10 cellular contexts compared by ENCODE assay signal in the genomic region with DNA sequence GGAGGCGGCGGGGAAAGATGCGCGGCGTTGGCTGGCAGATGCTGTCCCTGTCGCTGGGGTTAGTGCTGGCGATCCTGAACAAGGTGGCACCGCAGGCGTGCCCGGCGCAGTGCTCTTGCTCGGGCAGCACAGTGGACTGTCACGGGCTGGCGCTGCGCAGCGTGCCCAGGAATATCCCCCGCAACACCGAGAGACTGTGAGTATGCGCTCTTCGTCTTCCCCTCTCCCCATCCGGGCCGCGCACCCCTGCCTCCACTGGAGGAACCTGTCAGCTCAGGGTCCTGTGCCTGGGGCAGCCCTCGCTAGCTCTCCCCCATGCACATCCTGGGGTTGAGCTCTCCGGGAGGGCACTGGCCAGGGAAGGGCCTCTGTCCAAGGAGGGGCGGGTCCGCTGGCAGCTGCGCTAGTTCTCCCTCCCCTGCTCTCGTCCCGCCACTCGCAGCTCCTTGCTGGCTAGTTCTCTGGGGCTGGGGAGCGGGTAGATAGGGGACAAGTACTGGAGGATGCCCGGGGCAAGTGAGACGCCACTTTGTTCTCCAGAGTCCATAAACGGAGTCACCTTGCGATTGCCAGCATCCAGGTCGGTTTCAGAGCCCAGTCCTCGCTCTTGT. TPM values are rescaled to one million over a fixed set of nuclear protein-coding genes. Genes with fewer than 3 reads are reported as not detected.
A peak's percentile ranks its signal among the peaks of the same experiment; 100 is the strongest.
DNase-seq lines count a peak whose midpoint lies in the region; ATAC-seq and TF ChIP-seq lines count a peak whose summit lies in the region.
"Had no signal": no experiment of that assay in that cellular context is flagged by ENCODE, and none has a peak within 500 bp of the region (broad histone marks: within the 10 kb centered on the region; RNA-seq: fewer than 3 reads in every experiment).

No MANE protein-coding gene starts in this region.

- H3K36me3 ChIP-seq in HUES64 (ENCODE audit: insufficient read depth, low read length) (peaks cover 3% of the 10 kb centered on the region; the same call in 1 of the 2 replicates), neuron (ENCODE audit: insufficient read depth, low read length) (peaks cover 2% of the 10 kb centered on the region)

- intact Hi-C loops in activated T-helper 2 cell treated with anti-CD3 and anti-CD28 coated beads, Interferon-gamma antibody, Interleukin-2, Interleukin-4, amounts not matched to agents 10 μg/mL and 5 μg/mL and 100 μg/mL, durations not matched to agents 14 hours and 24 hours and 36 hours (cut with micrococcal nuclease), result no loop called here

- peak overlapping the region; percentile 87 for H3K4me3 ChIP-seq in AG09309 (ENCODE audit: control insufficient read depth, low read depth, low read length)
- peak overlapping the region; percentile 70 for H3K4me3 ChIP-seq in HUES64 (ENCODE audit: low read length)
- peak overlapping the region; percentile 98 for H3K4me3 ChIP-seq in neuron (ENCODE audit: low read length)
- H3K4me3 ChIP-seq: GM12878 had no signal

- H2AFZ ChIP-seq in neuron (ENCODE audit: low read depth, low read length), result peak overlapping the region; percentile 64

- peak overlapping the region; percentile 27 for H3K9ac ChIP-seq in HUES64 (ENCODE audit: low read depth, low read length)

- WGBS in HUES64, result 1% methylated on average over 38 of the region's 38 CpGs

- no peak for TF ChIP-seq CTCF in AG09309 (IDR thresholded peaks at IDR 0.05; ENCODE audit: control insufficient read depth, insufficient read depth, low read depth, low read length, missing control alignments)

- ATAC-seq in activated naive CD8-positive, alpha-beta T cell treated with anti-CD3 and anti-CD28 coated beads, Interleukin-2, amount 50 U/mL, for 24 hours, result no peak
- ATAC-seq: GM12878, left colon had no signal

- H3K4me1 Mint-ChIP-seq in activated naive CD8-positive, alpha-beta T cell treated with anti-CD3 and anti-CD28 coated beads, Interleukin-2, amount 50 U/mL, for 24 hours, result peaks cover 7% of the 10 kb centered on the region
- H3K4me1 Mint-ChIP-seq in activated T-helper 2 cell treated with anti-CD3 and anti-CD28 coated beads, Interferon-gamma antibody, Interleukin-2, Interleukin-4, amounts not matched to agents 10 μg/mL and 5 μg/mL and 100 μg/mL, durations not matched to agents 14 hours and 24 hours and 36 hours (ENCODE audit: low read depth), result peaks cover 5% of the 10 kb centered on the region

- peaks cover 83% of the 10 kb centered on the region for H3K27me3 ChIP-seq in HUES64 (ENCODE audit: insufficient read depth, low read length)
- no peaks in the 10 kb centered on the region for H3K27me3 ChIP-seq in neuron (ENCODE audit: insufficient read depth, low read length)

- H3K36me3 Mint-ChIP-seq in activated naive CD8-positive, alpha-beta T cell treated with anti-CD3 and anti-CD28 coated beads, Interleukin-2, amount 50 U/mL, for 24 hours (ENCODE audit: low read depth), result no peaks in the 10 kb centered on the region
- H3K36me3 Mint-ChIP-seq in activated T-helper 2 cell treated with anti-CD3 and anti-CD28 coated beads, Interferon-gamma antibody, Interleukin-2, Interleukin-4, amounts not matched to agents 10 μg/mL and 5 μg/mL and 100 μg/mL, durations not matched to agents 14 hours and 24 hours and 36 hours (ENCODE audit: low read depth), result no peaks in the 10 kb centered on the region

- no peak overlapping the region for H3K27ac Mint-ChIP-seq in activated naive CD8-positive, alpha-beta T cell treated with anti-CD3 and anti-CD28 coated beads, Interleukin-2, amount 50 U/mL, for 24 hours
- H3K27ac Mint-ChIP-seq in activated T-helper 2 cell treated with anti-CD3 and anti-CD28 coated beads, Interferon-gamma antibody, Interleukin-2, Interleukin-4, amounts not matched to agents 10 μg/mL and 5 μg/mL and 100 μg/mL, durations not matched to agents 14 hours and 24 hours and 36 hours, result no peak overlapping the region

- H3K9me3 ChIP-seq in HUES64 (ENCODE audit: insufficient read depth, low read depth, low read length) (no peaks in the 10 kb centered on the region), neuron (ENCODE audit: low read length) (no peaks in the 10 kb centered on the region)

- no peak for DNase-seq in AG09309 (ENCODE audit: low read depth)
- peak; percentile 30 for DNase-seq in fibroblast of gingiva (ENCODE audit: low read depth)
- DNase-seq in NCI-H2171 (lab: John Stamatoyannopoulos, UW), result no peak
- DNase-seq in KG1 (lab: John Stamatoyannopoulos, UW), result no peak
- no peak for DNase-seq in activated naive CD8-positive, alpha-beta T cell treated with anti-CD3 and anti-CD28 coated beads, Interleukin-2, amount 50 U/mL, for 24 hours
- no peak for DNase-seq in activated T-helper 2 cell treated with anti-CD3 and anti-CD28 coated beads, Interferon-gamma antibody, Interleukin-2, Interleukin-4, amounts not matched to agents 10 μg/mL and 5 μg/mL and 100 μg/mL, durations not matched to agents 14 hours and 24 hours and 36 hours (ENCODE audit: low spot score)

- H3K27ac ChIP-seq in HUES64 (ENCODE audit: low read depth, low read length), result no peak overlapping the region

- peaks cover 40% of the 10 kb centered on the region for H3K4me1 ChIP-seq in HUES64 (ENCODE audit: insufficient read depth, low read length)
- H3K4me1 ChIP-seq in neuron (ENCODE audit: insufficient read depth, low read length), result peaks cover 31% of the 10 kb centered on the region

- H3K9me3 Mint-ChIP-seq in activated naive CD8-positive, alpha-beta T cell treated with anti-CD3 and anti-CD28 coated beads, Interleukin-2, amount 50 U/mL, for 24 hours, result no peaks in the 10 kb centered on the region
- H3K9me3 Mint-ChIP-seq in activated T-helper 2 cell treated with anti-CD3 and anti-CD28 coated beads, Interferon-gamma antibody, Interleukin-2, Interleukin-4, amounts not matched to agents 10 μg/mL and 5 μg/mL and 100 μg/mL, durations not matched to agents 14 hours and 24 hours and 36 hours, result no peaks in the 10 kb centered on the region

- H3K4me3 Mint-ChIP-seq in activated naive CD8-positive, alpha-beta T cell treated with anti-CD3 and anti-CD28 coated beads, Interleukin-2, amount 50 U/mL, for 24 hours, result no peak overlapping the region
- no peak overlapping the region for H3K4me3 Mint-ChIP-seq in activated T-helper 2 cell treated with anti-CD3 and anti-CD28 coated beads, Interferon-gamma antibody, Interleukin-2, Interleukin-4, amounts not matched to agents 10 μg/mL and 5 μg/mL and 100 μg/mL, durations not matched to agents 14 hours and 24 hours and 36 hours (ENCODE audit: low read depth)

- peaks cover 57% of the 10 kb centered on the region for H3K27me3 Mint-ChIP-seq in activated naive CD8-positive, alpha-beta T cell treated with anti-CD3 and anti-CD28 coated beads, Interleukin-2, amount 50 U/mL, for 24 hours
- H3K27me3 Mint-ChIP-seq in activated T-helper 2 cell treated with anti-CD3 and anti-CD28 coated beads, Interferon-gamma antibody, Interleukin-2, Interleukin-4, amounts not matched to agents 10 μg/mL and 5 μg/mL and 100 μg/mL, durations not matched to agents 14 hours and 24 hours and 36 hours (ENCODE audit: low read depth), result peaks cover 47% of the 10 kb centered on the region

RNA-seq across cellular contexts. Expression of gene SLIT2, which starts 2.2 kb away (rescaled TPM):
- polyA plus RNA-seq in HUES64 (2013, experiment 1 of 2), result 12.5 TPM
- 23.1 TPM for polyA plus RNA-seq in HUES64 (2013, experiment 2 of 2)
- total RNA-seq in activated T-helper 2 cell treated with anti-CD3 and anti-CD28 coated beads, Interferon-gamma antibody, Interleukin-2, Interleukin-4, amounts not matched to agents 10 μg/mL and 5 μg/mL and 100 μg/mL, durations not matched to agents 14 hours and 24 hours and 36 hours, result 0.02 and 0.16 TPM in 2 replicates
